Comparison of ENCODE assay signal across 1 cellular context in the genomic region with DNA sequence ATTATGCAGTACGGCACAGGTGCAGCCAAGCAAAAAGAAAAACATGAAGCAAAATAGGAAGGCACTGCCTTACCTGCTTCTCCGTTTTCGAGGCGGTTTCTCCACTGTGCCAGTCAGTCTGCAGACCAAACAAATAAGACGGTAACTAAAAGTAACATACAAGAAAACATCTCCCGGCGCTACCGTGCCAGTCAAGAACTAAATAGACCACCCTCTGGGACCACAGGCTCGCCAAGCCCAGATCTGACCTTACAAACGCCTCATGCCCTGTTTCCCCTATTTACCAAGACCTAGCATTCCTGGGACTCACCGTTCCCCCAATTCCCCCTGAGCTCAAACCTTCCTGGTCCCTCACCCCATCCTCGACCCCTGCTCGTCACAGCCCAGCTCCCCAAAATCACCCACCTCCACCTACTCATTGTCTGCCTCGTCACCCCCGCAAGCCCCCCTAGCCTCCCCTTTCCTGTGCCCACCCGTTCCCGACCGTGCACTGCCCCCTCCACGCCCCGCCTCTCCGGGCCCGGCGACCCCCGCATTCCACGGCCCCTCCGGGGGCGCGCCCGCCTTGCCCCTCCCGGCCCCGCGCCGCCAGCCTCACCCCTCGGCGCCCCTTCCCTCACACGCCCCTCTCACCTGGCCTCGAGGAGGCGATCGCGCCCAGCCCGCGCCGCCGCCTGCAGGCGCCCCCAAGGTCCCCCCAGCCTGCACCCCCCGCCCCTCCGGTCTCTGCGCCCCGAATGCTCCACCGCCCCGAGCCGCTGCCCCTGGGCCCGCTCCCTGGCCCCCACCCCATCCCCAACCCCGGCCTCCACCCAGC.
TF ChIP-seq lines count a peak whose summit lies in the region.

No MANE protein-coding gene starts in this region.

TF ChIP-seq in GM23338, 12 proteins besides CTCF, POLR2A, EP300 and RAD21 (continued from another document):
- TF ChIP-seq, protein P1, sequence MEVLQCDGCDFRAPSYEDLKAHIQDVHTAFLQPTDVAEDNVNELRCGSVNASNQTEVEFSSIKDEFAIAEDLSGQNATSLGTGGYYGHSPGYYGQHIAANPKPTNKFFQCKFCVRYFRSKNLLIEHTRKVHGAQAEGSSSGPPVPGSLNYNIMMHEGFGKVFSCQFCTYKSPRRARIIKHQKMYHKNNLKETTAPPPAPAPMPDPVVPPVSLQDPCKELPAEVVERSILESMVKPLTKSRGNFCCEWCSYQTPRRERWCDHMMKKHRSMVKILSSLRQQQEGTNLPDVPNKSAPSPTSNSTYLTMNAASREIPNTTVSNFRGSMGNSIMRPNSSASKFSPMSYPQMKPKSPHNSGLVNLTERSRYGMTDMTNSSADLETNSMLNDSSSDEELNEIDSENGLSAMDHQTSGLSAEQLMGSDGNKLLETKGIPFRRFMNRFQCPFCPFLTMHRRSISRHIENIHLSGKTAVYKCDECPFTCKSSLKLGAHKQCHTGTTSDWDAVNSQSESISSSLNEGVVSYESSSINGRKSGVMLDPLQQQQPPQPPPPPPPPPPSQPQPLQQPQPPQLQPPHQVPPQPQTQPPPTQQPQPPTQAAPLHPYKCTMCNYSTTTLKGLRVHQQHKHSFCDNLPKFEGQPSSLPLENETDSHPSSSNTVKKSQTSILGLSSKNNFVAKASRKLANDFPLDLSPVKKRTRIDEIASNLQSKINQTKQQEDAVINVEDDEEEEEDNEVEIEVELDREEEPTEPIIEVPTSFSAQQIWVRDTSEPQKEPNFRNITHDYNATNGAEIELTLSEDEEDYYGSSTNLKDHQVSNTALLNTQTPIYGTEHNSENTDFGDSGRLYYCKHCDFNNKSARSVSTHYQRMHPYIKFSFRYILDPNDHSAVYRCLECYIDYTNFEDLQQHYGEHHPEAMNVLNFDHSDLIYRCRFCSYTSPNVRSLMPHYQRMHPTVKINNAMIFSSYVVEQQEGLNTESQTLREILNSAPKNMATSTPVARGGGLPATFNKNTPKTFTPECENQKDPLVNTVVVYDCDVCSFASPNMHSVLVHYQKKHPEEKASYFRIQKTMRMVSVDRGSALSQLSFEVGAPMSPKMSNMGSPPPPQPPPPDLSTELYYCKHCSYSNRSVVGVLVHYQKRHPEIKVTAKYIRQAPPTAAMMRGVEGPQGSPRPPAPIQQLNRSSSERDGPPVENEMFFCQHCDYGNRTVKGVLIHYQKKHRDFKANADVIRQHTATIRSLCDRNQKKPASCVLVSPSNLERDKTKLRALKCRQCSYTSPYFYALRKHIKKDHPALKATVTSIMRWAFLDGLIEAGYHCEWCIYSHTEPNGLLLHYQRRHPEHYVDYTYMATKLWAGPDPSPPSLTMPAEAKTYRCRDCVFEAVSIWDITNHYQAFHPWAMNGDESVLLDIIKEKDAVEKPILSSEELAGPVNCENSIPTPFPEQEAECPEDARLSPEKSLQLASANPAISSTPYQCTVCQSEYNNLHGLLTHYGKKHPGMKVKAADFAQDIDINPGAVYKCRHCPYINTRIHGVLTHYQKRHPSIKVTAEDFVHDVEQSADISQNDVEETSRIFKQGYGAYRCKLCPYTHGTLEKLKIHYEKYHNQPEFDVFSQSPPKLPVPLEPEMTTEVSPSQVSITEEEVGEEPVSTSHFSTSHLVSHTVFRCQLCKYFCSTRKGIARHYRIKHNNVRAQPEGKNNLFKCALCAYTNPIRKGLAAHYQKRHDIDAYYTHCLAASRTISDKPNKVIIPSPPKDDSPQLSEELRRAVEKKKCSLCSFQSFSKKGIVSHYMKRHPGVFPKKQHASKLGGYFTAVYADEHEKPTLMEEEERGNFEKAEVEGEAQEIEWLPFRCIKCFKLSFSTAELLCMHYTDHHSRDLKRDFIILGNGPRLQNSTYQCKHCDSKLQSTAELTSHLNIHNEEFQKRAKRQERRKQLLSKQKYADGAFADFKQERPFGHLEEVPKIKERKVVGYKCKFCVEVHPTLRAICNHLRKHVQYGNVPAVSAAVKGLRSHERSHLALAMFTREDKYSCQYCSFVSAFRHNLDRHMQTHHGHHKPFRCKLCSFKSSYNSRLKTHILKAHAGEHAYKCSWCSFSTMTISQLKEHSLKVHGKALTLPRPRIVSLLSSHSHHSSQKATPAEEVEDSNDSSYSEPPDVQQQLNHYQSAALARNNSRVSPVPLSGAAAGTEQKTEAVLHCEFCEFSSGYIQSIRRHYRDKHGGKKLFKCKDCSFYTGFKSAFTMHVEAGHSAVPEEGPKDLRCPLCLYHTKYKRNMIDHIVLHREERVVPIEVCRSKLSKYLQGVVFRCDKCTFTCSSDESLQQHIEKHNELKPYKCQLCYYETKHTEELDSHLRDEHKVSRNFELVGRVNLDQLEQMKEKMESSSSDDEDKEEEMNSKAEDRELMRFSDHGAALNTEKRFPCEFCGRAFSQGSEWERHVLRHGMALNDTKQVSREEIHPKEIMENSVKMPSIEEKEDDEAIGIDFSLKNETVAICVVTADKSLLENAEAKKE (CRISPR knock-in tag; IDR thresholded peaks at IDR 0.05) = no peak
- no peak for TF ChIP-seq POLR2AphosphoS5 (IDR thresholded peaks at IDR 0.05; ENCODE audit: low read depth)
- no peak for TF ChIP-seq CREB1 (CRISPR knock-in tag; IDR thresholded peaks at IDR 0.05; ENCODE audit: low read depth)
- TF ChIP-seq EZH2phosphoT487 (IDR thresholded peaks at IDR 0.05; ENCODE audit: unreplicated experiment) = no peak
- no peak for TF ChIP-seq NANOG (IDR thresholded peaks at IDR 0.05; ENCODE audit: borderline replicate concordance)
TF ChIP-seq in GM23338: peak in this region for 0.
